24 cellular contexts compared by ENCODE assay signal in genomic region chr12:53944209-53944608, GRCh38. TPM values are rescaled to one million over a fixed set of nuclear protein-coding genes. Genes with fewer than 3 reads are reported as not detected.
"Had no signal": no experiment of that assay in that cellular context is flagged by ENCODE, and none has a peak within 500 bp of the region (broad histone marks: within the 10 kb centered on the region; RNA-seq: fewer than 3 reads in every experiment).

No MANE protein-coding gene starts in this region.

- DNase-seq: Karpas-422, KG1, MG63, NCI-H1092, NCI-H1105 treated with DMSO at 0.1 percent for 48 hours, NCI-H1417 treated with DMSO at 0.1 percent for 48 hours, NCI-H146, NCI-H1694 treated with DMSO at 0.1 percent for 48 hours, NCI-H1930, NCI-H2081, NCI-H2107, NCI-H226, NCI-H446, NCI-H510A, NCI-H524 treated with DMSO at 0.1 percent for 48 hours, NCI-H69, NCI-H774, SHP77 treated with DMSO at 0.1 percent for 48 hours, SJCRH30 had no signal

- H3K4me1 ChIP-seq: SJCRH30 had no signal

- H3K9me3 ChIP-seq: MG63, Peyer's patch, SJCRH30 had no signal

- H3K4me3 ChIP-seq: MG63, Peyer's patch, SJCRH30 had no signal

- H3K27ac ChIP-seq: HL-60, Peyer's patch, SJCRH30 had no signal

- ATAC-seq: Right ventricle myocardium inferior, SK-N-SH treated with all-trans-retinoic acid at 6 μM for 48 hours had no signal

- H3K27me3 ChIP-seq: MG63, SJCRH30 had no signal

- H3K36me3 ChIP-seq: Peyer's patch, SJCRH30 had no signal

RNA-seq across cellular contexts. Expression of gene HOXC13, which starts 5.6 kb away (rescaled TPM):
- total RNA-seq: Peyer's patch, Right ventricle myocardium inferior had no signal

RNA-seq across cellular contexts. Expression of gene HOXC12, which starts 10.5 kb away (rescaled TPM):
- total RNA-seq: Peyer's patch, Right ventricle myocardium inferior, RPMI7951, SJCRH30 had no signal

RNA-seq across cellular contexts. Expression of gene HOXC11, which starts 28.7 kb away (rescaled TPM):
- total RNA-seq: Right ventricle myocardium inferior had no signal

RNA-seq across cellular contexts. Expression of gene HOTAIR, which starts 30.5 kb away (rescaled TPM):
- total RNA-seq: Right ventricle myocardium inferior, RPMI7951 had no signal

RNA-seq across cellular contexts. Expression of gene HOXC10, which starts 40.7 kb away (rescaled TPM):
- total RNA-seq: Right ventricle myocardium inferior had no signal
